ENCODE assay signal across 11 cellular contexts in the genomic region with DNA sequence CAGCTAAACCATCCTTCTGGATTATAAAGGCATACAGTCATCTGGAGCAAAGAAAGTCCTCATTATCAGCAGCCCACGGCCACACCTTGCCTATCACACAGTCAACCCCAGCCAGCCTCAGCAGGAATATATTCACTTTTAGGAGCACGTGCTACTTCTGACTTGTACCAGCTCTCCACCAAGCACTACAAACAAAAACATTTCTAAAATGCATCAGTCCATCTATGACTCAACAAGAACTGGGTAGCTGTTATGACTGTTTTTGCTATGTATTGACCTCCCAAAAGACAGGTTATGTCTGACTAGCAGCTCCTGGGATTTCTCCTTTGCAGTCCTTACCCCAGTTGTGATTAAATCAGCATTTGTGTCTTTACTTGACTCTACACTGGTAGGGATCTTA. TPM values are rescaled to one million over a fixed set of nuclear protein-coding genes. Genes with fewer than 3 reads are reported as not detected.
DNase-seq lines count a peak whose midpoint lies in the region; ATAC-seq, FAIRE-seq and TF ChIP-seq lines count a peak whose summit lies in the region.
"Had no signal": no experiment of that assay in that cellular context is flagged by ENCODE, and none has a peak within 500 bp of the region (broad histone marks: within the 10 kb centered on the region; RNA-seq: fewer than 3 reads in every experiment).

No MANE protein-coding gene starts in this region.

- ATAC-seq in A549 (peak; percentile 25 to 26; a peak in 4 of 6 replicates), omental fat pad (ENCODE audit: low FRiP score) (peak; percentile 77)
- ATAC-seq: stimulated activated memory B cell treated with anti-CD40 and anti-IgM and Interleukin-4, amounts not matched to agents 10 μg/mL and 1 μg/mL and 100 μg/mL, for 72 hours had no signal

- TF ChIP-seq POLR2A in A549 (IDR thresholded peaks at IDR 0.05; ENCODE audit: low read length): no peak

- POLR2A ChIA-PET in A549 (lab: Yijun Ruan, JAX) (interaction anchor here (1.0 to 3.7 kb wide), 6 partner anchors 19 to 545 kb away, joined by 3 to 16 read pairs (median 4); partner anchors contain the start of gene NUAK1), RWPE1 (lab: Yijun Ruan, JAX; ENCODE audit: low non-redundant PET) (no interaction called here)

- peak overlapping the region; percentile 87 to 99 for H3K27ac ChIP-seq in A549
- H3K27ac ChIP-seq in RWPE1: peak overlapping the region; percentile 68
- H3K27ac ChIP-seq in epithelial cell of prostate: peak overlapping the region; percentile 33

- TF ChIP-seq EP300 in A549 (IDR thresholded peaks at IDR 0.05): no peak

- H3K4me2 ChIP-seq in A549: peak overlapping the region; percentile 56

- no peak for TF ChIP-seq RAD21 in A549 (conservative IDR thresholded peaks at IDR 0.05 in 1 of 2, IDR thresholded peaks at IDR 0.05 in 1 of 2)

- no peak for TF ChIP-seq CTCF in A549 (IDR thresholded peaks at IDR 0.05)
- TF ChIP-seq CTCF in RWPE1 (conservative IDR thresholded peaks at IDR 0.05; ENCODE audit: low read depth): no peak
- TF ChIP-seq CTCF in omental fat pad (IDR thresholded peaks at IDR 0.05): no peak

- 7% methylated on average over 2 of the region's 2 CpGs for WGBS in A549 (ENCODE audit: missing lambda C conversion rate)

- DNase-seq in A549 (ENCODE audit: low read depth in 1 of 2, low spot score in 1 of 2) (peak in 1 of 2 experiments; percentile 40), RWPE1 (ENCODE audit: low spot score) (no peak), epithelial cell of prostate (ENCODE audit: low read depth, low spot score) (peak; percentile 45), omental fat pad (ENCODE audit: low spot score) (no peak), mesenteric fat pad (ENCODE audit: low spot score) (no peak), medulla oblongata (ENCODE audit: extremely low spot score) (no peak), NCI-H345 treated with DMSO at 0.1 percent for 48 hours (lab: John Stamatoyannopoulos, UW; ENCODE audit: unreplicated experiment) (no peak), NOMO-1 (lab: John Stamatoyannopoulos, UW; ENCODE audit: unreplicated experiment in 2 of 2) (no peak)

- H3K4me3 ChIP-seq in A549: no peak overlapping the region

- peaks cover 76% of the 10 kb centered on the region for H3K4me1 ChIP-seq in A549

- no peaks in the 10 kb centered on the region for H3K9me3 ChIP-seq in A549

- FAIRE-seq in A549 (lab: Jason Lieb, UNC): no peak
- FAIRE-seq: G401.6 had no signal

- CTCF ChIA-PET in A549 (lab: Yijun Ruan, JAX) (interaction anchor here (0.9 to 5.0 kb wide), 5 partner anchors 20 to 687 kb away, joined by 3 to 43 read pairs (median 5); no protein-coding TSS in a partner anchor), RWPE1 (lab: Yijun Ruan, JAX) (interaction anchor here (0.5 to 1.2 kb wide), 3 partner anchors 28 to 39 kb away, joined by 3 to 6 read pairs (median 4); no protein-coding TSS in a partner anchor)

TF ChIP-seq in A549, 52 proteins besides CTCF, POLR2A, EP300 and RAD21:
- no peak for TF ChIP-seq FOSL2 (IDR thresholded peaks at IDR 0.05)
- TF ChIP-seq FOSL2 (CRISPR knock-in tag; IDR thresholded peaks at IDR 0.05): peak; percentile 53; the same call in 1 of the 2 replicates
- no peak for TF ChIP-seq HEYL (CRISPR knock-in tag; IDR thresholded peaks at IDR 0.05)
- TF ChIP-seq NPAS2 (CRISPR knock-in tag; IDR thresholded peaks at IDR 0.05; ENCODE audit: borderline replicate concordance): no peak

RNA-seq across cellular contexts. Expression of gene NUAK1, which starts 31.2 kb away (rescaled TPM):
- polyA plus RNA-seq in A549 (2011; rRNA removed) (22.3 and 25.4 TPM in 2 replicates), A549 (2017; fragmentation: RNase III; extraction: RNeasy Plus Mini Kit Qiagen cat#74134 plus additional on column Dnase treatment) (18.1 to 23.5 TPM (median 20.8 TPM) in 3 replicates)
- polyA plus RNA-seq in A549 (2012; cell fraction: cytosol; rRNA removed): 10.1 and 12.6 TPM in 2 replicates
- polyA plus RNA-seq in A549 (2012; cell fraction: nucleus; rRNA removed): 15.0 and 19.7 TPM in 2 replicates
- polyA minus RNA-seq in A549 (2011; rRNA and poly(A)+ RNA removed): 36.7 and 38.4 TPM in 2 replicates
- total RNA-seq in omental fat pad (10 to 100 TPM in 3 of 4 donors, 1 to 10 TPM in 1; 6.8 to 47.3 (median 21.0) TPM), mesenteric fat pad (54.4 TPM)
- total RNA-seq: activated CD8-positive, alpha-beta memory T cell treated with anti-CD3 and anti-CD28 coated beads for 36 hours had no signal

Comparison
In these comparisons a context has a peak if more than half of its experiments do, and no peak if none do; other contexts are left out.
1. H3K27ac ChIP-seq: peak in every context shown above with its lines; median percentile 93 in A549; 68 in RWPE1; 33 in epithelial cell of prostate.